Comparison of ENCODE assay signal across 20 cellular contexts in the genomic region with DNA sequence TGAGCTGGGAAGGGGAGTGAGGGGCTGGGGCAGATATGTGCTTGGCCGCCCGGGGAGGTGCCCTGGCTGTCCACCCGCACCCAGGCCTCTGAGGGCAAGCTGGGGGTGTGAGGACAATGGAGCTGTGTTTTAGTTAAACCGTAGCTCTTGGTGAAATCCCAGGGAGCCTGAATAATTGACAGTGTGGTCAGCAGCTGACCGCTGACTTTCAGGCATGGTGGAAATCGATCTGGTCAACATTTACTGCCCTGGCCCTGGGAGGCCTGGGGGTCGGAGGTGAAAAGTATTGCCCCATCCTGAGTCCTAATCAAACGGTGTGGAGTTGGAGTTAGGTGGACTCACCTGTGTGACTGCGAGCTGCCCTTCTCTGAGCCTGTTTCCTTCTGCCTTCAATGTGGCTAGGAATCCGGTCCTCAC. TPM values are rescaled to one million over a fixed set of nuclear protein-coding genes. Genes with fewer than 3 reads are reported as not detected.
A peak's percentile ranks its signal among the peaks of the same experiment; 100 is the strongest.
DNase-seq lines count a peak whose midpoint lies in the region; ATAC-seq and TF ChIP-seq lines count a peak whose summit lies in the region.
"Had no signal": no experiment of that assay in that cellular context is flagged by ENCODE, and none has a peak within 500 bp of the region (broad histone marks: within the 10 kb centered on the region; RNA-seq: fewer than 3 reads in every experiment).

No MANE protein-coding gene starts in this region.

- H3K27ac Mint-ChIP-seq in CD4-positive, alpha-beta T cell = peak overlapping the region; percentile 97
- H3K27ac Mint-ChIP-seq in endothelial cell (ENCODE audit: unreplicated experiment) (peak overlapping the region; percentile 20), neural progenitor cell (peak overlapping the region; percentile 72)

- ATAC-seq in CD4-positive, alpha-beta T cell (ENCODE audit: poor library complexity) = no peak
- ATAC-seq: gastrocnemius medialis, natural killer cell had no signal

- no peaks in the 10 kb centered on the region for H3K27me3 ChIP-seq in CD4-positive, alpha-beta T cell (ENCODE audit: control insufficient read depth, insufficient read depth, low read length)
- H3K27me3 ChIP-seq in neural progenitor cell = no peaks in the 10 kb centered on the region
- H3K27me3 ChIP-seq: esophagus muscularis mucosa, gastrocnemius medialis, stomach had no signal

- peak overlapping the region; percentile 28 for H2AFZ ChIP-seq in neural progenitor cell (replicated peaks)

- peaks cover 45% of the 10 kb centered on the region for H3K4me1 Mint-ChIP-seq in CD4-positive, alpha-beta T cell (ENCODE audit: low read depth)
- H3K4me1 Mint-ChIP-seq in endothelial cell (ENCODE audit: unreplicated experiment) = peaks cover 33% of the 10 kb centered on the region
- peaks cover 26% of the 10 kb centered on the region for H3K4me1 Mint-ChIP-seq in neural progenitor cell

- H3K4me2 ChIP-seq in neural progenitor cell = no peak overlapping the region

- H3K4me3 ChIP-seq in neural progenitor cell = no peak overlapping the region
- H3K4me3 ChIP-seq: esophagus muscularis mucosa, gastrocnemius medialis, prostate gland, stomach had no signal

- no peaks in the 10 kb centered on the region for H3K9me3 Mint-ChIP-seq in CD4-positive, alpha-beta T cell
- H3K9me3 Mint-ChIP-seq in endothelial cell (ENCODE audit: unreplicated experiment) (no peaks in the 10 kb centered on the region), neural progenitor cell (no peaks in the 10 kb centered on the region)
- H3K9me3 Mint-ChIP-seq: H9, natural killer cell had no signal

- CTCF ChIA-PET in CD4-positive, alpha-beta T cell (lab: Charles Lee) = interaction anchor here (0.6 to 0.7 kb wide), 2 partner anchors 25 to 452 kb away, joined by 3 to 5 read pairs; no protein-coding TSS in a partner anchor

- intact Hi-C loops in CD4-positive, alpha-beta T cell (cut with DNase I, micrococcal nuclease) = loop anchor here in 1 of 2 experiments (5.0 kb wide), 1 partner anchor 57 kb away; the partner anchor contains the start of gene STRBP

- no peak overlapping the region for H3K27ac ChIP-seq in CD4-positive, alpha-beta T cell (ENCODE audit: low read depth, low read length)
- H3K27ac ChIP-seq in neural progenitor cell = no peak overlapping the region
- H3K27ac ChIP-seq: esophagus muscularis mucosa, gastrocnemius medialis, prostate gland, stomach had no signal

- H3F3A ChIP-seq in neural progenitor cell (ENCODE audit: low read depth) = no peaks in the 10 kb centered on the region

- peaks cover 11% of the 10 kb centered on the region for H3K4me1 ChIP-seq in neural progenitor cell

- H4K20me1 ChIP-seq in neural progenitor cell (ENCODE audit: low read depth) = no peaks in the 10 kb centered on the region

- H3K9me3 ChIP-seq in CD4-positive, alpha-beta T cell (ENCODE audit: control insufficient read depth, low read length) = no peaks in the 10 kb centered on the region
- no peaks in the 10 kb centered on the region for H3K9me3 ChIP-seq in neural progenitor cell (ENCODE audit: low read depth)
- H3K9me3 ChIP-seq: esophagus muscularis mucosa, gastrocnemius medialis, prostate gland, stomach had no signal

- H3K9ac ChIP-seq in neural progenitor cell = no peak overlapping the region

- H3K36me3 Mint-ChIP-seq in CD4-positive, alpha-beta T cell (ENCODE audit: low read depth) = no peaks in the 10 kb centered on the region
- peaks cover 4% of the 10 kb centered on the region for H3K36me3 Mint-ChIP-seq in endothelial cell (ENCODE audit: low read depth, unreplicated experiment)
- H3K36me3 Mint-ChIP-seq in neural progenitor cell = no peaks in the 10 kb centered on the region
- H3K36me3 Mint-ChIP-seq: natural killer cell had no signal

- no peaks in the 10 kb centered on the region for H3K36me3 ChIP-seq in neural progenitor cell
- H3K36me3 ChIP-seq: esophagus muscularis mucosa, gastrocnemius medialis, prostate gland, stomach had no signal

- DNase-seq in CD4-positive, alpha-beta T cell = no peak
- DNase-seq in HuH-7.5 (ENCODE audit: low spot score) (peak; percentile 52), endothelial cell (ENCODE audit: low spot score) (no peak), neural progenitor cell (ENCODE audit: low spot score) (no peak), GF-D8 (lab: John Stamatoyannopoulos, UW) (no peak), NOMO-1 treated with DMSO at 0.1 percent for 48 hours (lab: John Stamatoyannopoulos, UW; ENCODE audit: unreplicated experiment) (no peak), MV-4-11 (lab: John Stamatoyannopoulos, UW) (no peak)
- DNase-seq: effector CD4-positive, alpha-beta T cell; gastrocnemius medialis; H9; mesenchymal stem cell; natural killer cell; NCI-H1417 treated with DMSO at 0.1 percent for 48 hours; NCI-H510A treated with DMSO at 0.1 percent for 48 hours; stimulated activated CD4-positive, alpha-beta T cell treated with anti-CD3 and anti-CD28 coated beads, Interleukin-2, amount 100 ng/mL, for 24 hours; stomach; SW 1271; trophoblast cell had no signal

- POLR2A ChIA-PET in CD4-positive, alpha-beta T cell (lab: Charles Lee) = interaction anchor here (1.2 to 1.4 kb wide), 2 partner anchors 15 to 23 kb away, joined by 3 to 8 read pairs; no protein-coding TSS in a partner anchor

- no peak for TF ChIP-seq CTCF in CD4-positive, alpha-beta T cell (IDR thresholded peaks at IDR 0.05)
- TF ChIP-seq CTCF in endothelial cell (IDR thresholded peaks at IDR 0.05; ENCODE audit: unreplicated experiment) = no peak
- TF ChIP-seq CTCF in neural progenitor cell (IDR thresholded peaks at IDR 0.05) = no peak

- no peak overlapping the region for H3K4me3 Mint-ChIP-seq in CD4-positive, alpha-beta T cell
- H3K4me3 Mint-ChIP-seq in endothelial cell (ENCODE audit: unreplicated experiment) = no peak overlapping the region
- no peak overlapping the region for H3K4me3 Mint-ChIP-seq in neural progenitor cell
- H3K4me3 Mint-ChIP-seq: H9, natural killer cell had no signal

- H3K27me3 Mint-ChIP-seq in CD4-positive, alpha-beta T cell = no peaks in the 10 kb centered on the region
- H3K27me3 Mint-ChIP-seq in endothelial cell (ENCODE audit: unreplicated experiment) = peaks cover 7% of the 10 kb centered on the region
- H3K27me3 Mint-ChIP-seq in neural progenitor cell (ENCODE audit: insufficient read depth, low read depth) = peaks cover 13% of the 10 kb centered on the region

- H3K79me2 ChIP-seq in neural progenitor cell (ENCODE audit: low read depth) = no peaks in the 10 kb centered on the region

RNA-seq across cellular contexts. Expression of gene CRB2, which starts 31.2 kb away (rescaled TPM):
- total RNA-seq in CD4-positive, alpha-beta T cell = not detected
- 0.18 TPM for total RNA-seq in endothelial cell (ENCODE audit: unreplicated experiment)
- 18.5 and 70.7 TPM in 2 replicates for total RNA-seq in neural progenitor cell (ENCODE audit: low replicate concordance)
- total RNA-seq: gastrocnemius medialis, natural killer cell had no signal

RNA-seq across cellular contexts. Expression of gene STRBP, which starts 56.4 kb away (rescaled TPM):
- total RNA-seq in CD4-positive, alpha-beta T cell = 10 to 100 TPM; 10.9 to 12.0 TPM
- 45.4 TPM for total RNA-seq in endothelial cell (ENCODE audit: unreplicated experiment)
- total RNA-seq in neural progenitor cell (ENCODE audit: low replicate concordance) = 70.9 and 99.4 TPM in 2 replicates

Comparison
In these comparisons a context has a peak if more than half of its experiments do, and no peak if none do; other contexts are left out.
1. H3K27ac Mint-ChIP-seq: peak in every context shown above with its lines; median percentile 97 in CD4-positive, alpha-beta T cell; 72 in neural progenitor cell; 20 in endothelial cell.
2. RNA of gene CRB2, which starts 31.2 kb away (total RNA-seq): 18.5 to 70.7 TPM in neural progenitor cell; 0.18 TPM in endothelial cell (single experiment) and not detected in CD4-positive, alpha-beta T cell; every median in the first group is over 10 times any median in the second.